ENCODE assay signal across 32 cellular contexts in genomic region chr7:34227525-34227924, GRCh38.
"Had no signal": no experiment of that assay in that cellular context is flagged by ENCODE, and none has a peak within 500 bp of the region (broad histone marks: within the 10 kb centered on the region; RNA-seq: fewer than 3 reads in every experiment).

No MANE protein-coding gene starts in this region.

- H3K4me1 ChIP-seq: colonic mucosa, foreskin keratinocyte, gastroesophageal sphincter, heart right ventricle, lower lobe of right lung, right atrium auricular region, sigmoid colon, stomach, thyroid gland, vagina had no signal

- H3K9me3 ChIP-seq: colonic mucosa, neutrophil, sigmoid colon, thyroid gland, vagina had no signal

- H3K4me3 Mint-ChIP-seq: dendritic cell treated with granulocyte-macrophage colony-stimulating factor and Interleukin-4, amounts not matched to agents 40 ng/mL and 50 ng/mL, for 4 days; effector memory CD8-positive, alpha-beta T cell; immature natural killer cell; natural killer cell; neural crest cell; stimulated activated effector memory CD8-positive, alpha-beta T cell treated with anti-CD3 and anti-CD28 coated beads, Interleukin-12 subunit alpha, Interleukin-12 subunit beta, amount 100 ng/mL, for 72 hours had no signal

- ATAC-seq: effector memory CD8-positive, alpha-beta T cell; esophagus mucosa; foreskin keratinocyte; gastroesophageal sphincter; heart right ventricle; left colon; left ventricle myocardium superior; lower lobe of right lung; natural killer cell; stimulated activated effector memory CD8-positive, alpha-beta T cell treated with anti-CD3 and anti-CD28 coated beads, Interleukin-12 subunit alpha, Interleukin-12 subunit beta, amount 100 ng/mL, for 72 hours had no signal

- FAIRE-seq: endometrium had no signal

- H3K79me2 ChIP-seq: parathyroid adenoma had no signal

- H3K4me1 Mint-ChIP-seq: immature natural killer cell; natural killer cell; stimulated activated effector memory CD8-positive, alpha-beta T cell treated with anti-CD3 and anti-CD28 coated beads, Interleukin-12 subunit alpha, Interleukin-12 subunit beta, amount 100 ng/mL, for 72 hours had no signal

- H3K27ac Mint-ChIP-seq: dendritic cell treated with granulocyte-macrophage colony-stimulating factor and Interleukin-4, amounts not matched to agents 40 ng/mL and 50 ng/mL, for 4 days; effector memory CD8-positive, alpha-beta T cell; immature natural killer cell; natural killer cell; progenitor cell of endocrine pancreas; stimulated activated effector memory CD8-positive, alpha-beta T cell treated with anti-CD3 and anti-CD28 coated beads, Interleukin-12 subunit alpha, Interleukin-12 subunit beta, amount 100 ng/mL, for 72 hours had no signal

- H3K36me3 Mint-ChIP-seq: natural killer cell; stimulated activated effector memory CD8-positive, alpha-beta T cell treated with anti-CD3 and anti-CD28 coated beads, Interleukin-12 subunit alpha, Interleukin-12 subunit beta, amount 100 ng/mL, for 72 hours had no signal

- H3K27me3 ChIP-seq: colonic mucosa, gastroesophageal sphincter, neutrophil, right atrium auricular region, sigmoid colon, stomach, thyroid gland, vagina had no signal

- H3K27me3 Mint-ChIP-seq: dendritic cell treated with granulocyte-macrophage colony-stimulating factor and Interleukin-4, amounts not matched to agents 40 ng/mL and 50 ng/mL, for 4 days; effector memory CD8-positive, alpha-beta T cell; progenitor cell of endocrine pancreas had no signal

- H2AFZ ChIP-seq: parathyroid adenoma had no signal

- H3K4me3 ChIP-seq: colonic mucosa, gastroesophageal sphincter, heart right ventricle, lower lobe of right lung, right atrium auricular region, sigmoid colon, stomach, thyroid gland, vagina had no signal

- DNase-seq: colonic mucosa; effector memory CD8-positive, alpha-beta T cell; foreskin keratinocyte; glutamatergic neuron; heart right ventricle; hypothalamus; immature natural killer cell; islet precursor cell; kidney glomerular epithelial cell; left colon; left ventricle myocardium superior; lower lobe of right lung; natural killer cell; sigmoid colon; stimulated activated CD4-positive, alpha-beta T cell treated with anti-CD3 and anti-CD28 coated beads, Interleukin-2, amount 100 ng/mL, for 24 hours; stimulated activated CD4-positive, alpha-beta T cell treated with anti-CD3 and anti-CD28 coated beads, Interleukin-4, amount 100 ng/mL, for 24 hours; stimulated activated naive CD4-positive, alpha-beta T cell treated with Interleukin-2 at 50 U/mL for 16 hours; stomach; thyroid gland; trophoblast cell had no signal

- H3K27ac ChIP-seq: colonic mucosa, epithelial cell of prostate, foreskin keratinocyte, gastroesophageal sphincter, heart right ventricle, lower lobe of right lung, neutrophil, parathyroid adenoma, right atrium auricular region, sigmoid colon, stomach, thyroid gland, vagina had no signal

- H3K36me3 ChIP-seq: colonic mucosa, gastroesophageal sphincter, heart right ventricle, lower lobe of right lung, neutrophil, right atrium auricular region, sigmoid colon, stomach, thyroid gland, vagina had no signal

- H3K9ac ChIP-seq: parathyroid adenoma had no signal
